Comparison of ENCODE assay signal across 18 cellular contexts in genomic region chr2:175449616-175450015, GRCh38.
DNase-seq lines count a peak whose midpoint lies in the region; ATAC-seq, FAIRE-seq and TF ChIP-seq lines count a peak whose summit lies in the region.
"Had no signal": no experiment of that assay in that cellular context is flagged by ENCODE, and none has a peak within 500 bp of the region (broad histone marks: within the 10 kb centered on the region; RNA-seq: fewer than 3 reads in every experiment).

No MANE protein-coding gene starts in this region.

- no peaks in the 10 kb centered on the region for H3K4me1 ChIP-seq in pancreas
- H3K4me1 ChIP-seq: A549, BE2C, HAP-1 had no signal

- H3K27me3 ChIP-seq in pancreas, result no peaks in the 10 kb centered on the region
- H3K27me3 ChIP-seq: BE2C had no signal

- no peaks in the 10 kb centered on the region for H3K36me3 ChIP-seq in pancreas
- H3K36me3 ChIP-seq: BE2C, HAP-1 had no signal

- H3K4me3 ChIP-seq in pancreas, result no peak overlapping the region
- H3K4me3 ChIP-seq: A549, HAP-1 had no signal

- DNase-seq in Right ventricle myocardium superior (no peak), cardiac septum (ENCODE audit: low spot score) (no peak), COLO829 (ENCODE audit: low spot score) (peak; percentile 47), HT1080 (ENCODE audit: low read depth) (peak; percentile 30), kidney tubule cell (ENCODE audit: low spot score) (peak; percentile 23), pancreas (no peak)
- DNase-seq: BE2C; CD4-positive, alpha-beta memory T cell; EL had no signal

- no peak for FAIRE-seq in pancreas (lab: Jason Lieb, UNC)
- FAIRE-seq: A549, G401.6, GM12892, H1, HepG2, HTR-8/SVneo had no signal

- intact Hi-C loops in Right ventricle myocardium superior (cut with DNase I), result no loop called here
- intact Hi-C loops in cardiac septum (cut with DNase I), result no loop called here
- intact Hi-C loops in pancreas (cut with DNase I), result no loop called here

- no peaks in the 10 kb centered on the region for H3K9me3 ChIP-seq in pancreas
- H3K9me3 ChIP-seq: A549, BE2C, HAP-1 had no signal

- ATAC-seq in Right ventricle myocardium superior (ENCODE audit: poor library complexity) (peak; percentile 31), HG02588 (IDR thresholded peaks at IDR 0.05; ENCODE audit: unreplicated experiment) (no peak), pancreas (no peak)
- ATAC-seq: A549, HepG2 had no signal

- no peak overlapping the region for H3K27ac ChIP-seq in pancreas
- H3K27ac ChIP-seq: A549, C4-2B had no signal

- no peak for TF ChIP-seq CTCF in pancreas (IDR thresholded peaks at IDR 0.05)

Comparison
In these comparisons a context has a peak if more than half of its experiments do, and no peak if none do; other contexts are left out.
1. DNase-seq: peak in COLO829 (single experiment), HT1080 (single experiment) and kidney tubule cell (single experiment); none in Right ventricle myocardium superior (single experiment), cardiac septum (single experiment) and pancreas (0 of 6).